ENCODE assay signal across 9 cellular contexts in the genomic region with DNA sequence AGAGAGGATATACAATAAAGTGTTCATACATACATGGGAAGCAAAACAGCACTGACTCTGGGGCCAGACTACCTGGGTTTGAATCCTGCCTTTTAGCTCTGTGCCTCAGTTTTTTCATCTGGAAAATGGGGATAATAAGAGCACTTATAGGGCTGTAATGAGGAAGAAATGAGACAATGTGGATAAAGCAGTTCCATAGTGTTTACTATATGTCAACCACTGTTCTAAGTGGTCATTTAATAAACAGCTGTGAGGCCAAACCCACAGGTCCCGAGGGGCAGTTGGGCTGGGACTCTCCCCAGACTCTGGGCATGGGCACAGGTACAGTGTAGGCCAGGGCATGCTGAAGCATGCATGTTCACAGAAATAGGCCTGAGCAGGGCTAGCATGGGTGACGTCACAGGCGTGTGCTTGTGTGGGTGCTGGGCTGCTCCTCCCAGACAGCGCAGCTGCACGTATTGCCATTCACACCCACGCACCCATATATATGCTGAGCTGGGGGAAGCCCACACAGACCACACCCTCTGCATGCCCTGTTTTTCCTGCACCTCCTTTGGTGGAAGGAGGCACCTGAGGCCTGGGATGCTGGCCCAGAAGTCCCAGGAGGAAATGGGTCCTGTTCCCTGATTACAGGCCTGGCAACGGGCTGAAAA. TPM values are rescaled to one million over a fixed set of nuclear protein-coding genes. Genes with fewer than 3 reads are reported as not detected.
DNase-seq lines count a peak whose midpoint lies in the region; ATAC-seq and TF ChIP-seq lines count a peak whose summit lies in the region.
"Had no signal": no experiment of that assay in that cellular context is flagged by ENCODE, and none has a peak within 500 bp of the region (broad histone marks: within the 10 kb centered on the region; RNA-seq: fewer than 3 reads in every experiment).

No MANE protein-coding gene starts in this region.

- H3K27me3 Mint-ChIP-seq in T-helper 17 cell (no peaks in the 10 kb centered on the region), endodermal cell (ENCODE audit: insufficient read depth) (no peaks in the 10 kb centered on the region), type B pancreatic cell (no peaks in the 10 kb centered on the region)

- no peak overlapping the region for H3K27ac ChIP-seq in endodermal cell (ENCODE audit: low read depth, low read length)
- H3K27ac ChIP-seq in WERI-Rb-1, result no peak overlapping the region

- H3K4me1 Mint-ChIP-seq in T-helper 17 cell (peaks cover 33% of the 10 kb centered on the region), endodermal cell (peaks cover 21% of the 10 kb centered on the region), type B pancreatic cell (ENCODE audit: unreplicated experiment) (peaks cover 27% of the 10 kb centered on the region)

- H3K36me3 ChIP-seq in endodermal cell (ENCODE audit: control insufficient read depth, insufficient read depth, low read length) (no peaks in the 10 kb centered on the region), WERI-Rb-1 (peaks cover 7% of the 10 kb centered on the region)

- H3K27ac Mint-ChIP-seq in T-helper 17 cell (peak overlapping the region; percentile 95), endodermal cell (no peak overlapping the region), type B pancreatic cell (no peak overlapping the region)

- ATAC-seq in HG02623 (IDR thresholded peaks at IDR 0.05; ENCODE audit: unreplicated experiment) (peak; percentile 22), T-helper 17 cell (peak; percentile 41)

- H3K36me3 Mint-ChIP-seq in T-helper 17 cell (ENCODE audit: low read depth) (peaks cover 3% of the 10 kb centered on the region), endodermal cell (ENCODE audit: low read depth) (peaks cover 12% of the 10 kb centered on the region), type B pancreatic cell (peaks cover 3% of the 10 kb centered on the region)

- no peak overlapping the region for H3K9ac ChIP-seq in endodermal cell (ENCODE audit: extremely low read depth, low read length, poor library complexity, severe bottlenecking)

- 92 to 93% methylated on average over 1 to 7 of the region's 7 CpGs for WGBS in endodermal cell (ENCODE audit: insufficient coverage in 1 of 2, insufficient read length in 1 of 2), 2 experiments

- H3K9me3 Mint-ChIP-seq in endodermal cell (peaks cover 2% of the 10 kb centered on the region), type B pancreatic cell (no peaks in the 10 kb centered on the region)

- no peaks in the 10 kb centered on the region for H3K27me3 ChIP-seq in endodermal cell (ENCODE audit: control insufficient read depth, insufficient read depth, low read length, poor library complexity, severe bottlenecking)
- no peaks in the 10 kb centered on the region for H3K27me3 ChIP-seq in WERI-Rb-1 (ENCODE audit: insufficient read depth, low read depth, severe bottlenecking)

- H3K4me3 Mint-ChIP-seq in T-helper 17 cell, result no peak overlapping the region
- H3K4me3 Mint-ChIP-seq in endodermal cell, result no peak overlapping the region
- H3K4me3 Mint-ChIP-seq in type B pancreatic cell, result no peak overlapping the region

- H3K9me3 ChIP-seq in T-helper 17 cell (ENCODE audit: control insufficient read depth, low read length, poor library complexity, severe bottlenecking) (no peaks in the 10 kb centered on the region), endodermal cell (ENCODE audit: control insufficient read depth, low read length) (no peaks in the 10 kb centered on the region), WERI-Rb-1 (ENCODE audit: severe bottlenecking) (no peaks in the 10 kb centered on the region)

- no peak for TF ChIP-seq CTCF in endodermal cell (conservative IDR thresholded peaks at IDR 0.05)
- TF ChIP-seq CTCF in type B pancreatic cell (conservative IDR thresholded peaks at IDR 0.05), result no peak
- TF ChIP-seq CTCF in WERI-Rb-1 (IDR thresholded peaks at IDR 0.05; ENCODE audit: low read depth, low read length), result no peak

- H3K4me3 ChIP-seq in endodermal cell (ENCODE audit: low read length) (no peak overlapping the region), WERI-Rb-1 (ENCODE audit: low read depth, low read length) (no peak overlapping the region)

- peak; percentile 16 for DNase-seq in ELR (ENCODE audit: low read depth)
- DNase-seq in T-helper 17 cell, result peak; percentile 31 to 56 (median 40)
- DNase-seq in endodermal cell, result peak; percentile 37
- no peak for DNase-seq in type B pancreatic cell (ENCODE audit: extremely low spot score, unreplicated experiment)
- no peak for DNase-seq in WERI-Rb-1
- DNase-seq in effector CD8-positive, alpha-beta T cell (lab: John Stamatoyannopoulos, UW), result no peak
- no peak for DNase-seq in epidermal melanocyte (ENCODE audit: insufficient read length, low spot score)
- DNase-seq: DND-41 had no signal

- peaks cover 6% of the 10 kb centered on the region for H3K4me1 ChIP-seq in endodermal cell (ENCODE audit: control insufficient read depth, insufficient read depth, low read length)

RNA-seq across cellular contexts. Expression of gene PLCG1, which starts 3.5 kb away (rescaled TPM):
- total RNA-seq in T-helper 17 cell (100 to 1,000 TPM; 420 to 428 TPM), endodermal cell (100 to 1,000 TPM; 227 to 257 TPM), type B pancreatic cell (ENCODE audit: low replicate concordance) (78.9 and 241 TPM in 2 replicates)
- 283 TPM for polyA plus RNA-seq in endodermal cell (2013, experiment 1 of 2)
- 237 TPM for polyA plus RNA-seq in endodermal cell (2013, experiment 2 of 2)

Comparison
In these comparisons a context has a peak if more than half of its experiments do, and no peak if none do; other contexts are left out.
1. DNase-seq: peak in ELR (single experiment), T-helper 17 cell (3 of 3) and endodermal cell (single experiment); none in type B pancreatic cell (single experiment), WERI-Rb-1 (single experiment), effector CD8-positive, alpha-beta T cell (single experiment) and epidermal melanocyte (single experiment).